9 cellular contexts compared by ENCODE assay signal in the genomic region with DNA sequence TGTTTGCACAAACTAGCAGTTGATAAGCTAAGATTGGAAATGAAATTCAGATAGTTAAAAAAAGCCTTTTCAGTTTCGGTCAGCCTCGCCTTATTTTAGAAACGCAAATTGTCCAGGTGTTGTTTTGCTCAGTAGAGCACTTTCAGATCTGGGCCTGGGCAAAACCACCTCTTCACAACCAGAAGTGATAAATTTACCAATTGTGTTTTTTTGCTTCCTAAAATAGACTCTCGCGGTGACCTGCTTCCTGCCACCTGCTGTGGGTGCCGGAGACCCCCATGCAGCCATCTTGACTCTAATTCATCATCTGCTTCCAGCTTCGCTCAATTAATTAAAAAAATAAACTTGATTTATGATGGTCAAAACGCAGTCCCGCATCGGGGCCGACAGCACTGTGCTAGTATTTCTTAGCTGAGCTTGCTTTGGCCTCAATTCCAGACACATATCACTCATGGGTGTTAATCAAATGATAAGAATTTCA.
A peak's percentile ranks its signal among the peaks of the same experiment; 100 is the strongest.
DNase-seq lines count a peak whose midpoint lies in the region; ATAC-seq lines count a peak whose summit lies in the region.
"Had no signal": no experiment of that assay in that cellular context is flagged by ENCODE, and none has a peak within 500 bp of the region (broad histone marks: within the 10 kb centered on the region; RNA-seq: fewer than 3 reads in every experiment).

No MANE protein-coding gene starts in this region.

- H3K36me3 Mint-ChIP-seq in central memory CD8-positive, alpha-beta T cell (ENCODE audit: insufficient read depth): peaks cover 10% of the 10 kb centered on the region

- peak; percentile 60 for ATAC-seq in GM19455 (IDR thresholded peaks at IDR 0.05; ENCODE audit: unreplicated experiment)
- no peak for ATAC-seq in central memory CD8-positive, alpha-beta T cell (replicated peaks; ENCODE audit: extremely low read depth, poor library complexity, severe bottlenecking)

- H3K27me3 Mint-ChIP-seq in central memory CD8-positive, alpha-beta T cell: no peaks in the 10 kb centered on the region

- peak overlapping the region; percentile 25 for H3K4me3 Mint-ChIP-seq in central memory CD8-positive, alpha-beta T cell

- peak overlapping the region; percentile 95 for H3K4me3 ChIP-seq in GM08714 (ENCODE audit: low read length)
- H3K4me3 ChIP-seq in Jurkat, Clone E6-1 (ENCODE audit: low read length): no peak overlapping the region
- H3K4me3 ChIP-seq: HAP-1 had no signal

- H3K4me1 Mint-ChIP-seq in central memory CD8-positive, alpha-beta T cell: peaks cover 31% of the 10 kb centered on the region

- H3K27ac Mint-ChIP-seq in central memory CD8-positive, alpha-beta T cell (ENCODE audit: low read depth): peak overlapping the region; percentile 72

- DNase-seq in Jurkat, Clone E6-1 (ENCODE audit: low read depth, low spot score): peak; percentile 86
- no peak for DNase-seq in central memory CD8-positive, alpha-beta T cell (ENCODE audit: low spot score in 2 of 2)
- DNase-seq in glomerular visceral epithelial cell (ENCODE audit: extremely low spot score) (no peak), NCI-H510A treated with DMSO at 0.1 percent for 48 hours (lab: John Stamatoyannopoulos, UW) (no peak), NCI-H82 treated with DMSO at 0.1 percent for 48 hours (lab: John Stamatoyannopoulos, UW; ENCODE audit: unreplicated experiment) (no peak), SIG-M5 (lab: John Stamatoyannopoulos, UW) (no peak)

- H3K9me3 Mint-ChIP-seq in central memory CD8-positive, alpha-beta T cell: no peaks in the 10 kb centered on the region
